In genomic region chr17:7233701-7234099, GRCh38 we compare ENCODE assay signal across 8 cellular contexts. TPM values are rescaled to one million over a fixed set of nuclear protein-coding genes. Genes with fewer than 3 reads are reported as not detected.
DNase-seq lines count a peak whose midpoint lies in the region; ATAC-seq, FAIRE-seq and TF ChIP-seq lines count a peak whose summit lies in the region.

No MANE protein-coding gene starts in this region.

- H3K36me3 ChIP-seq in iPS-18a (ENCODE audit: control insufficient read depth, low read depth, low read length), result peaks cover 41% of the 10 kb centered on the region

- no peaks in the 10 kb centered on the region for H3K27me3 ChIP-seq in iPS-18a (ENCODE audit: control insufficient read depth, insufficient read depth, low read length)

- TF ChIP-seq CTCF in GM10266 (IDR thresholded peaks at IDR 0.05; ENCODE audit: control insufficient read depth, insufficient read depth, low read depth, missing control alignments), result no peak

- H3K9me3 Mint-ChIP-seq in activated CD4-positive, alpha-beta T cell treated with anti-CD3 and anti-CD28 coated beads, Interleukin-2, amount 10 ng/mL, durations not matched to agents 24 days and 14 days, result no peaks in the 10 kb centered on the region
- no peaks in the 10 kb centered on the region for H3K9me3 Mint-ChIP-seq in activated naive CD4-positive, alpha-beta T cell treated with anti-CD3 and anti-CD28 coated beads, Interleukin-2, amount 50 U/mL, for 72 hours
- H3K9me3 Mint-ChIP-seq in stimulated activated naive CD8-positive, alpha-beta T cell treated with anti-CD3 and anti-CD28 coated beads, Interleukin-15, Interleukin-2, amounts not matched to agents 100 ng/mL and 50 ng/mL, for 24 hours, result no peaks in the 10 kb centered on the region

- DNase-seq in activated CD4-positive, alpha-beta T cell treated with anti-CD3 and anti-CD28 coated beads, Interleukin-2, amount 10 ng/mL, durations not matched to agents 24 days and 14 days, result no peak
- DNase-seq in activated CD4-positive, alpha-beta T cell treated with anti-CD3 and anti-CD28 coated beads, Interleukin-2, amount 50 U/mL, for 48 hours, result no peak
- DNase-seq in activated naive CD4-positive, alpha-beta T cell treated with anti-CD3 and anti-CD28 coated beads, Interleukin-2, amount 50 U/mL, for 72 hours (ENCODE audit: low spot score in 2 of 2), result peak in 1 of 2 donors; percentile 28
- DNase-seq in COR-L47 (lab: John Stamatoyannopoulos, UW) (no peak), GM10266 (ENCODE audit: extremely low spot score) (no peak), GM19239 (ENCODE audit: insufficient read length, low spot score) (no peak)

- H3K4me1 ChIP-seq in iPS-18a (ENCODE audit: control insufficient read depth, low read depth, low read length), result peaks cover 13% of the 10 kb centered on the region

- peak overlapping the region; percentile 85 for H3K27ac ChIP-seq in iPS-18a (ENCODE audit: low read length)

- H3K9ac ChIP-seq in iPS-18a (ENCODE audit: low read length), result peak overlapping the region; percentile 95

- peak; percentile 1 to 17 for ATAC-seq in activated naive CD4-positive, alpha-beta T cell treated with anti-CD3 and anti-CD28 coated beads, Interleukin-2, amount 50 U/mL, for 72 hours

- intact Hi-C loops in activated CD4-positive, alpha-beta T cell treated with anti-CD3 and anti-CD28 coated beads, Interleukin-2, amount 10 ng/mL, durations not matched to agents 24 days and 14 days (cut with micrococcal nuclease), result loop anchor here (1.0 to 10.0 kb wide), 4 partner anchors 14 to 921 kb away; partner anchors contain the start of genes ACADVL, DLG4 and PER1

- peaks cover 52% of the 10 kb centered on the region for H3K36me3 Mint-ChIP-seq in activated CD4-positive, alpha-beta T cell treated with anti-CD3 and anti-CD28 coated beads, Interleukin-2, amount 10 ng/mL, durations not matched to agents 24 days and 14 days (ENCODE audit: low read depth)
- peaks cover 28 to 43% of the 10 kb centered on the region in 2 donors for H3K36me3 Mint-ChIP-seq in activated naive CD4-positive, alpha-beta T cell treated with anti-CD3 and anti-CD28 coated beads, Interleukin-2, amount 50 U/mL, for 72 hours
- peaks cover 49% of the 10 kb centered on the region for H3K36me3 Mint-ChIP-seq in stimulated activated naive CD8-positive, alpha-beta T cell treated with anti-CD3 and anti-CD28 coated beads, Interleukin-15, Interleukin-2, amounts not matched to agents 100 ng/mL and 50 ng/mL, for 24 hours (ENCODE audit: low read depth)

- peak overlapping the region; percentile 94 for H3K27ac Mint-ChIP-seq in activated CD4-positive, alpha-beta T cell treated with anti-CD3 and anti-CD28 coated beads, Interleukin-2, amount 10 ng/mL, durations not matched to agents 24 days and 14 days
- peak overlapping the region; percentile 90 to 92 for H3K27ac Mint-ChIP-seq in activated naive CD4-positive, alpha-beta T cell treated with anti-CD3 and anti-CD28 coated beads, Interleukin-2, amount 50 U/mL, for 72 hours
- H3K27ac Mint-ChIP-seq in stimulated activated naive CD8-positive, alpha-beta T cell treated with anti-CD3 and anti-CD28 coated beads, Interleukin-15, Interleukin-2, amounts not matched to agents 100 ng/mL and 50 ng/mL, for 24 hours, result peak overlapping the region; percentile 92

- H3K4me1 Mint-ChIP-seq in activated CD4-positive, alpha-beta T cell treated with anti-CD3 and anti-CD28 coated beads, Interleukin-2, amount 10 ng/mL, durations not matched to agents 24 days and 14 days, result peaks cover 47% of the 10 kb centered on the region
- peaks cover 61% of the 10 kb centered on the region for H3K4me1 Mint-ChIP-seq in stimulated activated naive CD8-positive, alpha-beta T cell treated with anti-CD3 and anti-CD28 coated beads, Interleukin-15, Interleukin-2, amounts not matched to agents 100 ng/mL and 50 ng/mL, for 24 hours (ENCODE audit: low read depth)

- peak overlapping the region; percentile 96 for H3K4me3 ChIP-seq in iPS-18a (ENCODE audit: low read length)

- H3K4me3 Mint-ChIP-seq in activated CD4-positive, alpha-beta T cell treated with anti-CD3 and anti-CD28 coated beads, Interleukin-2, amount 10 ng/mL, durations not matched to agents 24 days and 14 days, result peak overlapping the region; percentile 99
- H3K4me3 Mint-ChIP-seq in stimulated activated naive CD8-positive, alpha-beta T cell treated with anti-CD3 and anti-CD28 coated beads, Interleukin-15, Interleukin-2, amounts not matched to agents 100 ng/mL and 50 ng/mL, for 24 hours, result peak overlapping the region; percentile 95

- peaks cover 2% of the 10 kb centered on the region for H3K27me3 Mint-ChIP-seq in activated CD4-positive, alpha-beta T cell treated with anti-CD3 and anti-CD28 coated beads, Interleukin-2, amount 10 ng/mL, durations not matched to agents 24 days and 14 days
- H3K27me3 Mint-ChIP-seq in stimulated activated naive CD8-positive, alpha-beta T cell treated with anti-CD3 and anti-CD28 coated beads, Interleukin-15, Interleukin-2, amounts not matched to agents 100 ng/mL and 50 ng/mL, for 24 hours, result no peaks in the 10 kb centered on the region

- no peaks in the 10 kb centered on the region for H3K9me3 ChIP-seq in iPS-18a (ENCODE audit: control insufficient read depth, low read depth, low read length)

- FAIRE-seq in GM19239 (lab: Jason Lieb, UNC), result no peak

RNA-seq across cellular contexts. Expression of gene DVL2, which starts 0.6 kb away (rescaled TPM):
- total RNA-seq in activated CD4-positive, alpha-beta T cell treated with anti-CD3 and anti-CD28 coated beads, Interleukin-2, amount 10 ng/mL, durations not matched to agents 24 days and 14 days, result 71.1 and 77.7 TPM in 2 replicates
- total RNA-seq in activated naive CD4-positive, alpha-beta T cell treated with anti-CD3 and anti-CD28 coated beads, Interleukin-2, amount 50 U/mL, for 72 hours, result 10 to 100 TPM; 56.2 to 73.4 TPM

RNA-seq across cellular contexts. Expression of gene PHF23, which starts 5.6 kb away (rescaled TPM):
- 46.2 and 51.7 TPM in 2 replicates for total RNA-seq in activated CD4-positive, alpha-beta T cell treated with anti-CD3 and anti-CD28 coated beads, Interleukin-2, amount 10 ng/mL, durations not matched to agents 24 days and 14 days
- total RNA-seq in activated naive CD4-positive, alpha-beta T cell treated with anti-CD3 and anti-CD28 coated beads, Interleukin-2, amount 50 U/mL, for 72 hours, result 10 to 100 TPM; 25.9 to 52.4 TPM

RNA-seq across cellular contexts. Expression of gene GABARAP, which starts 8.5 kb away (rescaled TPM):
- 124 and 126 TPM in 2 replicates for total RNA-seq in activated CD4-positive, alpha-beta T cell treated with anti-CD3 and anti-CD28 coated beads, Interleukin-2, amount 10 ng/mL, durations not matched to agents 24 days and 14 days
- total RNA-seq in activated naive CD4-positive, alpha-beta T cell treated with anti-CD3 and anti-CD28 coated beads, Interleukin-2, amount 50 U/mL, for 72 hours, result 100 to 1,000 TPM; 167 to 298 TPM

RNA-seq across cellular contexts. Expression of gene ACADVL, which starts 14.0 kb away (rescaled TPM):
- 244 and 267 TPM in 2 replicates for total RNA-seq in activated CD4-positive, alpha-beta T cell treated with anti-CD3 and anti-CD28 coated beads, Interleukin-2, amount 10 ng/mL, durations not matched to agents 24 days and 14 days
- total RNA-seq in activated naive CD4-positive, alpha-beta T cell treated with anti-CD3 and anti-CD28 coated beads, Interleukin-2, amount 50 U/mL, for 72 hours, result 100 to 1,000 TPM; 360 to 445 TPM

RNA-seq across cellular contexts. Expression of gene DLG4, which starts 14.1 kb away (rescaled TPM):
- 12.4 and 14.0 TPM in 2 replicates for total RNA-seq in activated CD4-positive, alpha-beta T cell treated with anti-CD3 and anti-CD28 coated beads, Interleukin-2, amount 10 ng/mL, durations not matched to agents 24 days and 14 days
- total RNA-seq in activated naive CD4-positive, alpha-beta T cell treated with anti-CD3 and anti-CD28 coated beads, Interleukin-2, amount 50 U/mL, for 72 hours, result 10 to 100 TPM; 20.1 to 27.1 TPM
